Comparison of ENCODE assay signal across 1 cellular context in the genomic region with DNA sequence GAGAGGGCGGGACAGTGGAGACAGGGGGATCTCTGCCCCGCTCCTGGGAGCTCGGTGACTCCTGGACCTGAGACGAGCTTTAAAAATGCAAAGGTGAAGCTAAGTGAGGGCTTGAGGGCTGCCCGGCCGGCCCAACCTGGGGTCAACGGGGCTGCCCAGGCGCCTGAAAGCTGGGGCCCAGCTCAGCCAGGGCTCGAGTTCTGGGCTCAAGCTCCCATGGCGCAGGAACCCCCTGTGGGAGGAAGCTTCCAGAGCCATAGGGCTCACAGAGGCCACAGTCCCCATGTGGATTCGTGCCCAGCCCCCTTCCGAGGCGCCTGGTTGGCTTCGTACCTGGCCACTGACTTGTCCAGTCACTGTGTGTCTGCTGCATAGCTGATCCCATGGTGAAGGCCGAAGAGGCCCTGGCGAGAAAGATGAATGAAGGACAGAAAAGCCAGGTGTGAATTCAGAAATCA.
TF ChIP-seq lines count a peak whose summit lies in the region.

No MANE protein-coding gene starts in this region.

TF ChIP-seq in H1, 55 proteins besides CTCF, POLR2A, EP300 and RAD21 (continued from another document):
- TF ChIP-seq GABPA (IDR thresholded peaks at IDR 0.05; ENCODE audit: borderline replicate concordance, insufficient read depth, low read length) (no peak), CTBP2 (IDR thresholded peaks at IDR 0.05; ENCODE audit: borderline replicate concordance, insufficient read depth, insufficient read length, low read length) (no peak), SRF (IDR thresholded peaks at IDR 0.05; ENCODE audit: low read depth, low read length) (no peak), E2F6 (IDR thresholded peaks at IDR 0.05) (no peak), NANOG (IDR thresholded peaks at IDR 0.05; ENCODE audit: insufficient read depth, low read depth, low read length, poor library complexity, severe bottlenecking) (no peak), GTF2F1 (IDR thresholded peaks at IDR 0.05; ENCODE audit: borderline replicate concordance, low read depth, low read length) (no peak), ASH2L (IDR thresholded peaks at IDR 0.05; ENCODE audit: low read length) (no peak), SUZ12 (IDR thresholded peaks at IDR 0.05; ENCODE audit: low read length) (no peak), SP4 (IDR thresholded peaks at IDR 0.05; ENCODE audit: low read length) (no peak), USF2 (IDR thresholded peaks at IDR 0.05; ENCODE audit: low read length) (no peak)
